In the genomic region with DNA sequence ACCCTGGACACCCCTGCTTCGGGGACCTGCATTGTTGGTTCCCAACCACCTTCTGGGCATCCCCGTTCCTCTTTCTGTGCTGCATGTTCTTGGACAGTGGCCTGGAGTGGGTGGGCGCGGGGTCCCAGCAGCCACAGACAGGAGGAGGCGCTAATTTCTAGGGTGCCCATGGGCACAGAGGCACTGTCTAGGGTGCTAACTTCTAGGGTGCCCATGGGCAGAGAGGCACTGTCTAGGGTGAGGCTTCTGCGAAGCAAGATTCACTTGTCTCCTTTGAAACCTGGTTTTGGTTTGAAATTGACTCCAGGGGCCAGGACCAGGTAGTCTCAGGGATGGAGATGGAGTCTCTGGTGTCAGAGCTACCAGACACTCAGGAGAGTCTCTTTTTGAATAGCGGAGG, we compare ENCODE assay signal across 10 cellular contexts. TPM values are rescaled to one million over a fixed set of nuclear protein-coding genes. Genes with fewer than 3 reads are reported as not detected.
A peak's percentile ranks its signal among the peaks of the same experiment; 100 is the strongest.
DNase-seq lines count a peak whose midpoint lies in the region; ATAC-seq and TF ChIP-seq lines count a peak whose summit lies in the region.
"Had no signal": no experiment of that assay in that cellular context is flagged by ENCODE, and none has a peak within 500 bp of the region (broad histone marks: within the 10 kb centered on the region; RNA-seq: fewer than 3 reads in every experiment).

No MANE protein-coding gene starts in this region.

- H3K27me3 ChIP-seq in MG63 (no peaks in the 10 kb centered on the region), endodermal cell (ENCODE audit: control insufficient read depth, insufficient read depth, low read length, poor library complexity, severe bottlenecking) (no peaks in the 10 kb centered on the region), ovary (no peaks in the 10 kb centered on the region)

- 86 to 88% methylated on average over 6 to 7 of the region's 7 CpGs for WGBS in endodermal cell (ENCODE audit: insufficient coverage in 1 of 2, insufficient read length in 1 of 2), 2 experiments
- WGBS in ovary, 3 donors: 60 to 72% (median 69%) methylated on average over 7 of the region's 7 CpGs

- DNase-seq in MG63 (no peak), endodermal cell (no peak), ovary (no peak), NCI-H146 (lab: John Stamatoyannopoulos, UW) (no peak), HT-29 (ENCODE audit: low spot score) (no peak), SW 1271 (lab: John Stamatoyannopoulos, UW) (no peak)
- DNase-seq: NCI-H1417 treated with DMSO at 0.1 percent for 48 hours had no signal

- peak overlapping the region; percentile 42; the same call in 1 of the 2 replicates for H3K9ac ChIP-seq in ES-I3 (ENCODE audit: low read depth, low read length)
- H3K9ac ChIP-seq in endodermal cell (ENCODE audit: extremely low read depth, low read length, poor library complexity, severe bottlenecking): no peak overlapping the region

- H3K27ac ChIP-seq in endodermal cell (ENCODE audit: low read depth, low read length) (no peak overlapping the region), ovary (no peak overlapping the region)
- H3K27ac ChIP-seq: epithelial cell of prostate had no signal

- no peaks in the 10 kb centered on the region for H3K36me3 Mint-ChIP-seq in endodermal cell (ENCODE audit: low read depth)

- no peaks in the 10 kb centered on the region for H3K36me3 ChIP-seq in ES-I3 (ENCODE audit: insufficient read depth, low read length)
- peaks cover 9% of the 10 kb centered on the region for H3K36me3 ChIP-seq in MG63
- no peaks in the 10 kb centered on the region for H3K36me3 ChIP-seq in endodermal cell (ENCODE audit: control insufficient read depth, insufficient read depth, low read length)
- no peaks in the 10 kb centered on the region for H3K36me3 ChIP-seq in ovary

- peak overlapping the region; percentile 73 for H3K4me3 Mint-ChIP-seq in endodermal cell

- peaks cover 12% of the 10 kb centered on the region for H3K27me3 Mint-ChIP-seq in endodermal cell (ENCODE audit: insufficient read depth)

- intact Hi-C loops in ovary (cut with DNase I): no loop called here

- H3K4me1 Mint-ChIP-seq in endodermal cell: peaks cover 37% of the 10 kb centered on the region

- no peak for TF ChIP-seq EP300 in ovary (IDR thresholded peaks at IDR 0.05)

- no peak for ATAC-seq in HG03342 (IDR thresholded peaks at IDR 0.05; ENCODE audit: unreplicated experiment)

- H3K9me3 ChIP-seq in ES-I3 (ENCODE audit: control insufficient read depth, insufficient read depth, low read length) (no peaks in the 10 kb centered on the region), MG63 (no peaks in the 10 kb centered on the region), endodermal cell (ENCODE audit: control insufficient read depth, low read length) (no peaks in the 10 kb centered on the region), ovary (no peaks in the 10 kb centered on the region)

- H3K4me3 ChIP-seq in MG63: peak overlapping the region; percentile 36
- H3K4me3 ChIP-seq in endodermal cell (ENCODE audit: low read length): no peak overlapping the region
- peak overlapping the region; percentile 37 for H3K4me3 ChIP-seq in ovary

- no peak for TF ChIP-seq CTCF in endodermal cell (conservative IDR thresholded peaks at IDR 0.05)
- TF ChIP-seq CTCF in ovary (IDR thresholded peaks at IDR 0.05): no peak

- H3K9me3 Mint-ChIP-seq in endodermal cell: no peaks in the 10 kb centered on the region

- H3K27ac Mint-ChIP-seq in endodermal cell: no peak overlapping the region

- TF ChIP-seq POLR2A in ovary (IDR thresholded peaks at IDR 0.05): no peak

- peaks cover 31% of the 10 kb centered on the region for H3K4me1 ChIP-seq in ES-I3 (ENCODE audit: insufficient read depth, low read length)
- peaks cover 31% of the 10 kb centered on the region for H3K4me1 ChIP-seq in endodermal cell (ENCODE audit: control insufficient read depth, insufficient read depth, low read length)
- peaks cover 6% of the 10 kb centered on the region for H3K4me1 ChIP-seq in ovary (ENCODE audit: insufficient read depth)

RNA-seq across cellular contexts. Expression of gene MEGF6, which starts 0.8 kb away (rescaled TPM):
- 121 and 198 TPM in 2 replicates for total RNA-seq in MG63 (2014; rRNA removed; shearing (Covaris generic); ENCODE audit: low replicate concordance)
- 100 to 1,000 TPM in 1 of 2 donors, 10 to 100 TPM in 1; 83.0 to 103 TPM for total RNA-seq in endodermal cell
- 28.4 TPM for polyA plus RNA-seq in endodermal cell (2013, experiment 1 of 2)
- polyA plus RNA-seq in endodermal cell (2013, experiment 2 of 2): 20.2 TPM
- 100 to 1,000 TPM in 1 of 7 donors, 10 to 100 TPM in 5, 1 to 10 TPM in 1; 6.0 to 117 (median 14.6) TPM for total RNA-seq in ovary
- polyA plus RNA-seq in ovary: 10 to 100 TPM in 1 of 2 donors, under 1 TPM in 1; 0.10 to 12.0 TPM
- 12.7 and 16.5 TPM in 2 replicates for total RNA-seq in HT-29 (2014; rRNA removed; shearing (Covaris generic))

RNA-seq across cellular contexts. Expression of gene TPRG1L, which starts 12.7 kb away (rescaled TPM):
- total RNA-seq in MG63 (2014; rRNA removed; shearing (Covaris generic); ENCODE audit: low replicate concordance): 32.4 and 34.5 TPM in 2 replicates
- total RNA-seq in endodermal cell: 10 to 100 TPM; 50.4 to 56.4 TPM
- polyA plus RNA-seq in endodermal cell (2013, experiment 1 of 2): 30.8 TPM
- polyA plus RNA-seq in endodermal cell (2013, experiment 2 of 2): 32.3 TPM
- total RNA-seq in ovary: 10 to 100 TPM; 25.3 to 51.1 (median 44.2) TPM
- polyA plus RNA-seq in ovary: 10 to 100 TPM; 40.1 to 71.5 TPM
- total RNA-seq in HT-29 (2014; rRNA removed; shearing (Covaris generic)): 43.1 and 44.4 TPM in 2 replicates

RNA-seq across cellular contexts. Expression of gene WRAP73, which starts 37.8 kb away (rescaled TPM):
- total RNA-seq in MG63 (2014; rRNA removed; shearing (Covaris generic); ENCODE audit: low replicate concordance): 37.6 and 52.7 TPM in 2 replicates
- total RNA-seq in endodermal cell (10 to 100 TPM; 29.8 to 32.5 TPM), ovary (10 to 100 TPM; 10.3 to 16.7 (median 15.8) TPM)
- 31.6 TPM for polyA plus RNA-seq in endodermal cell (2013, experiment 1 of 2)
- polyA plus RNA-seq in endodermal cell (2013, experiment 2 of 2): 27.3 TPM
- 10 to 100 TPM in 1 of 2 donors, 1 to 10 TPM in 1; 5.3 to 18.0 TPM for polyA plus RNA-seq in ovary
- 60.3 and 66.7 TPM in 2 replicates for total RNA-seq in HT-29 (2014; rRNA removed; shearing (Covaris generic))

RNA-seq across cellular contexts. Expression of gene TP73, which starts 40.2 kb away (rescaled TPM):
- 3.1 and 8.3 TPM in 2 replicates for total RNA-seq in MG63 (2014; rRNA removed; shearing (Covaris generic); ENCODE audit: low replicate concordance)
- total RNA-seq in endodermal cell (1 to 10 TPM; 3.4 to 3.5 TPM), ovary (1 to 10 TPM in 1 of 7 donors, under 1 TPM in 6; 0.13 to 7.5 (median 0.47) TPM)
- polyA plus RNA-seq in endodermal cell (2013, experiment 1 of 2): 0.61 TPM
- polyA plus RNA-seq in endodermal cell (2013, experiment 2 of 2): 0.33 TPM
- under 1 TPM; 0.03 to 0.04 TPM for polyA plus RNA-seq in ovary
- 6.9 and 11.1 TPM in 2 replicates for total RNA-seq in HT-29 (2014; rRNA removed; shearing (Covaris generic))
